ENCODE assay signal across 26 cellular contexts in genomic region chr4:149993030-149993429, GRCh38.
DNase-seq lines count a peak whose midpoint lies in the region; ATAC-seq and TF ChIP-seq lines count a peak whose summit lies in the region.
"Had no signal": no experiment of that assay in that cellular context is flagged by ENCODE, and none has a peak within 500 bp of the region (broad histone marks: within the 10 kb centered on the region; RNA-seq: fewer than 3 reads in every experiment).

No MANE protein-coding gene starts in this region.

- no peak for TF ChIP-seq CTCF in kidney epithelial cell (IDR thresholded peaks at IDR 0.05; ENCODE audit: insufficient read depth, low read length, poor library complexity, severe bottlenecking)

- H3K4me3 ChIP-seq in kidney epithelial cell (ENCODE audit: low read depth, low read length): no peak overlapping the region
- H3K4me3 ChIP-seq: hepatocyte, left lung, PC-9 had no signal

- no peaks in the 10 kb centered on the region for H3K36me3 ChIP-seq in kidney epithelial cell (ENCODE audit: control insufficient read depth, insufficient read depth, low read length)
- H3K36me3 ChIP-seq: left lung had no signal

- H3K27me3 ChIP-seq in kidney epithelial cell (ENCODE audit: control insufficient read depth, insufficient read depth, low read length): no peaks in the 10 kb centered on the region
- H3K27me3 ChIP-seq: hepatocyte, left lung had no signal

- DNase-seq in activated CD4-positive, CD25-positive, alpha-beta regulatory T cell (lab: John Stamatoyannopoulos, UW): no peak
- DNase-seq in RPMI8226: peak; percentile 94
- peak; percentile 16 for DNase-seq in kidney epithelial cell (ENCODE audit: low read depth)
- no peak for DNase-seq in SKM-1 treated with dmso at 0.1 percent for 144 hours (lab: John Stamatoyannopoulos, UW; ENCODE audit: unreplicated experiment)
- DNase-seq in NCI-H146 treated with DMSO at 0.1 percent for 48 hours (lab: John Stamatoyannopoulos, UW; ENCODE audit: unreplicated experiment): no peak
- DNase-seq in NCI-H226: no peak
- DNase-seq: activated CD4-positive, alpha-beta T cell treated with anti-CD3 and anti-CD28 coated beads for 1 hour; activated naive CD8-positive, alpha-beta T cell treated with anti-CD3 and anti-CD28 coated beads, Interleukin-2, amount 10 ng/mL, durations not matched to agents 7 days and 5 days; CD8-positive, alpha-beta memory T cell; DMS153; effector CD4-positive, alpha-beta T cell; foreskin fibroblast; HCEC 1CT; immature natural killer cell; left lung; naive thymus-derived CD4-positive, alpha-beta T cell; NCI-H1417 treated with DMSO at 0.1 percent for 48 hours; NCI-H2107; PC-9; SIG-M5; small intestine; stimulated activated CD4-positive, alpha-beta T cell treated with anti-CD3 and anti-CD28 coated beads, Interleukin-2, amount 100 ng/mL, for 24 hours; T-cell had no signal

- peak; percentile 59 to 73 for ATAC-seq in activated CD4-positive, CD25-positive, alpha-beta regulatory T cell treated with anti-CD3 and anti-CD28 coated beads, Interleukin-2, amount 50 U/mL, for 24 hours
- peak; percentile 44 for ATAC-seq in HG03432 (IDR thresholded peaks at IDR 0.05; ENCODE audit: unreplicated experiment)
- ATAC-seq: left lung; naive thymus-derived CD4-positive, alpha-beta T cell; T-cell had no signal

Comparison
In these comparisons a context has a peak if more than half of its experiments do, and no peak if none do; other contexts are left out.
1. DNase-seq: peak in RPMI8226 (single experiment) and kidney epithelial cell (single experiment); none in activated CD4-positive, CD25-positive, alpha-beta regulatory T cell (0 of 4), SKM-1 treated with dmso at 0.1 percent for 144 hours (single experiment), NCI-H146 treated with DMSO at 0.1 percent for 48 hours (single experiment) and NCI-H226 (single experiment).